Comparison of ENCODE assay signal across 14 cellular contexts in the genomic region with DNA sequence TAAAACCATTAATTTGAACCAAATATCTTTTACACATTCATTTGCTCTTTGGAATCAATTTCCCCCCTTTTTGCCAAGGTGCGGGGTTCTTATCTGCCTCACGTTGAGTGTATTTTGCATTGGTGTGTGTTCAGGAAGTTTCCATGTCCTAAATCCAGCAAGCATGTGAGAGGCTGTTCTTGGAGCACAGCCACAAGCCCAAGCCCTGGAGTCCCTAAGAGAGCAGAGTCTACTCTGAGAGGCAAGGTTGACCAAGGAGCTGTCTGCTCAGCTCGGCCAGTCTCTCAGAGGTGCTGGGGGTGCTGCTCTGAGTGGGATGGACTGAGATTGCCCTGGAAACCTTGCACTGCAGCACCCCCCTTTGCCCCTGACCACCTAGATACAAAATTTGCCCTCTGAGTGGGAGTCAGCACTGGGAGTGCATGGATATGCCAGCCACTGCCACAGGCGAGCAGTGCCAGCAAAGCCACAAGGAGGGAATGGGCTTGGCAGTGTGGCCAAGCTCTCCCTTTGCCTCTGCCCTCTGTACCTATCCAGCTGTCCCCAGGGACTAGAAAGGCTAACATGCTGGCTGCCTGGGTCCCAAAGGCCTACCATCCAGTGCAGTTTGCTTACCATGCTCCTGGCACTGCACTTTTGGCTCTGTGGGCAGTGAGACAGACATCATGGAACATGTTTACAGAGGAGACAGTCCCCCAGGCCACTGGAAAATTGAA. TPM values are rescaled to one million over a fixed set of nuclear protein-coding genes. Genes with fewer than 3 reads are reported as not detected.
A peak's percentile ranks its signal among the peaks of the same experiment; 100 is the strongest.
DNase-seq lines count a peak whose midpoint lies in the region; ATAC-seq and TF ChIP-seq lines count a peak whose summit lies in the region.
"Had no signal": no experiment of that assay in that cellular context is flagged by ENCODE, and none has a peak within 500 bp of the region (broad histone marks: within the 10 kb centered on the region; RNA-seq: fewer than 3 reads in every experiment).

No MANE protein-coding gene starts in this region.

- no peaks in the 10 kb centered on the region for H3K27me3 ChIP-seq in CD4-positive, CD25-positive, alpha-beta regulatory T cell (ENCODE audit: control insufficient read depth, insufficient read depth, low read length)
- H3K27me3 ChIP-seq in left ventricle myocardium inferior (ENCODE audit: low read depth) (no peaks in the 10 kb centered on the region), ovary (no peaks in the 10 kb centered on the region)

- H3K4me1 ChIP-seq in CD4-positive, CD25-positive, alpha-beta regulatory T cell (ENCODE audit: control insufficient read depth, insufficient read depth, low read length, poor library complexity, severe bottlenecking): no peaks in the 10 kb centered on the region
- H3K4me1 ChIP-seq in left ventricle myocardium inferior (peaks cover 31% of the 10 kb centered on the region), ovary (ENCODE audit: insufficient read depth) (peaks cover 6% of the 10 kb centered on the region)

- no peak for DNase-seq in CD4-positive, CD25-positive, alpha-beta regulatory T cell
- no peak for DNase-seq in activated B cell treated with CpG ODN at 0.5 μM for 24 hours
- DNase-seq in left ventricle myocardium inferior: peak; percentile 59
- peak; percentile 40 to 72 (median 52) for DNase-seq in ovary
- DNase-seq in NCI-H2227 treated with DMSO at 0.1 percent for 48 hours (lab: John Stamatoyannopoulos, UW): no peak
- DNase-seq in COR-L47 (lab: John Stamatoyannopoulos, UW): no peak
- DNase-seq in OCI-M2 (lab: John Stamatoyannopoulos, UW; ENCODE audit: unreplicated experiment): no peak
- DNase-seq: mammary epithelial cell; NCI-H524 treated with DMSO at 0.1 percent for 48 hours; stimulated activated CD4-positive, alpha-beta T cell treated with anti-CD3 and anti-CD28 coated beads, Interleukin-2, amount 100 ng/mL, for 48 hours; stimulated activated naive CD4-positive, alpha-beta T cell had no signal

- peak overlapping the region in 2 of 3 donors; percentile 14 to 80 for H3K27ac Mint-ChIP-seq in CD4-positive, CD25-positive, alpha-beta regulatory T cell
- peak overlapping the region; percentile 26 for H3K27ac Mint-ChIP-seq in activated B cell treated with CpG ODN at 0.5 μM for 24 hours
- H3K27ac Mint-ChIP-seq: B cell had no signal

- WGBS in ovary, 3 donors: 25 to 34% (median 27%) methylated on average over 3 to 4 of the region's 4 CpGs

- no peaks in the 10 kb centered on the region for H3K9me3 ChIP-seq in CD4-positive, CD25-positive, alpha-beta regulatory T cell (ENCODE audit: control insufficient read depth in 2 of 2, low read length in 2 of 2)
- no peaks in the 10 kb centered on the region for H3K9me3 ChIP-seq in left ventricle myocardium inferior (replicated peaks)
- no peaks in the 10 kb centered on the region for H3K9me3 ChIP-seq in ovary

- no peak for TF ChIP-seq EP300 in ovary (IDR thresholded peaks at IDR 0.05)

- intact Hi-C loops in activated B cell treated with CpG ODN at 0.5 μM for 24 hours (cut with micrococcal nuclease) (no loop called here), left ventricle myocardium inferior (cut with micrococcal nuclease) (no loop called here), ovary (cut with DNase I) (no loop called here)

- peaks cover 0 to 1% (median 0%) of the 10 kb centered on the region in 4 donors for H3K4me1 Mint-ChIP-seq in CD4-positive, CD25-positive, alpha-beta regulatory T cell
- peaks cover 11% of the 10 kb centered on the region for H3K4me1 Mint-ChIP-seq in activated B cell treated with CpG ODN at 0.5 μM for 24 hours

- no peak overlapping the region for H3K27ac ChIP-seq in CD4-positive, CD25-positive, alpha-beta regulatory T cell (ENCODE audit: insufficient read depth, low read length, poor library complexity, severe bottlenecking)
- H3K27ac ChIP-seq in left ventricle myocardium inferior (replicated peaks) (peak overlapping the region; percentile 83), ovary (peak overlapping the region in 1 of 2 donors; percentile 21)
- H3K27ac ChIP-seq: VCaP had no signal

- peaks cover 47% of the 10 kb centered on the region for H3K36me3 ChIP-seq in CD4-positive, CD25-positive, alpha-beta regulatory T cell (ENCODE audit: control insufficient read depth, insufficient read depth, low read length)
- H3K36me3 ChIP-seq in left ventricle myocardium inferior (peaks cover 38% of the 10 kb centered on the region), ovary (no peaks in the 10 kb centered on the region)

- POLR2A ChIA-PET in activated B cell treated with CpG ODN at 0.5 μM for 24 hours (lab: Charles Lee): no interaction called here

- no peak overlapping the region for H3K4me3 ChIP-seq in CD4-positive, CD25-positive, alpha-beta regulatory T cell (ENCODE audit: low read depth, low read length)
- H3K4me3 ChIP-seq in left ventricle myocardium inferior: no peak overlapping the region
- H3K4me3 ChIP-seq in ovary: no peak overlapping the region

- TF ChIP-seq CTCF in activated B cell treated with CpG ODN at 0.5 μM for 24 hours (IDR thresholded peaks at IDR 0.05) (no peak), left ventricle myocardium inferior (IDR thresholded peaks at IDR 0.05; ENCODE audit: borderline replicate concordance) (no peak), ovary (IDR thresholded peaks at IDR 0.05) (no peak)

- no peak for ATAC-seq in CD4-positive, CD25-positive, alpha-beta regulatory T cell (ENCODE audit: low read depth in 2 of 2)
- no peak for ATAC-seq in activated B cell treated with CpG ODN at 0.5 μM for 24 hours (ENCODE audit: low read depth)
- no peak for ATAC-seq in GM21447 (IDR thresholded peaks at IDR 0.05; ENCODE audit: unreplicated experiment)

- no peaks in the 10 kb centered on the region for H3K9me3 Mint-ChIP-seq in CD4-positive, CD25-positive, alpha-beta regulatory T cell
- H3K9me3 Mint-ChIP-seq in activated B cell treated with CpG ODN at 0.5 μM for 24 hours: no peaks in the 10 kb centered on the region

- H3K27me3 Mint-ChIP-seq in CD4-positive, CD25-positive, alpha-beta regulatory T cell: no peaks in the 10 kb centered on the region
- no peaks in the 10 kb centered on the region for H3K27me3 Mint-ChIP-seq in activated B cell treated with CpG ODN at 0.5 μM for 24 hours
- H3K27me3 Mint-ChIP-seq: B cell had no signal

- no peak overlapping the region for H3K4me3 Mint-ChIP-seq in CD4-positive, CD25-positive, alpha-beta regulatory T cell
- no peak overlapping the region for H3K4me3 Mint-ChIP-seq in activated B cell treated with CpG ODN at 0.5 μM for 24 hours
- H3K4me3 Mint-ChIP-seq: B cell had no signal

- CTCF ChIA-PET in activated B cell treated with CpG ODN at 0.5 μM for 24 hours (lab: Charles Lee): no interaction called here

- peaks cover 34% of the 10 kb centered on the region for H3K36me3 Mint-ChIP-seq in CD4-positive, CD25-positive, alpha-beta regulatory T cell
- peaks cover 49% of the 10 kb centered on the region for H3K36me3 Mint-ChIP-seq in activated B cell treated with CpG ODN at 0.5 μM for 24 hours (ENCODE audit: low read depth)

- TF ChIP-seq POLR2A in ovary (IDR thresholded peaks at IDR 0.05): no peak

RNA-seq across cellular contexts. Expression of gene FAM193A, which starts 20.5 kb away (rescaled TPM):
- total RNA-seq in CD4-positive, CD25-positive, alpha-beta regulatory T cell: 44.3 TPM
- 1 to 10 TPM in 2 of 4 donors, under 1 TPM in 2; 0.71 to 1.9 (median 1.3) TPM for polyA plus RNA-seq in CD4-positive, CD25-positive, alpha-beta regulatory T cell
- total RNA-seq in activated B cell treated with CpG ODN at 0.5 μM for 24 hours (40.0 and 42.8 TPM in 2 replicates), left ventricle myocardium inferior (16.0 TPM), ovary (10 to 100 TPM; 18.5 to 39.1 (median 29.4) TPM)
- polyA plus RNA-seq in ovary: 10 to 100 TPM; 16.0 to 18.9 TPM

RNA-seq across cellular contexts. Expression of gene RNF4, which starts 47.1 kb away (rescaled TPM):
- total RNA-seq in CD4-positive, CD25-positive, alpha-beta regulatory T cell: 111 TPM
- 10 to 100 TPM; 72.0 to 94.4 (median 83.0) TPM for polyA plus RNA-seq in CD4-positive, CD25-positive, alpha-beta regulatory T cell
- total RNA-seq in activated B cell treated with CpG ODN at 0.5 μM for 24 hours (93.5 and 93.6 TPM in 2 replicates), left ventricle myocardium inferior (26.0 TPM), ovary (10 to 100 TPM; 27.9 to 72.1 (median 47.1) TPM)
- 10 to 100 TPM; 27.0 to 47.9 TPM for polyA plus RNA-seq in ovary

Comparison
In these comparisons a context has a peak if more than half of its experiments do, and no peak if none do; other contexts are left out.
1. DNase-seq: peak in left ventricle myocardium inferior (single experiment) and ovary (5 of 5); none in CD4-positive, CD25-positive, alpha-beta regulatory T cell (0 of 3), activated B cell treated with CpG ODN at 0.5 μM for 24 hours (single experiment), NCI-H2227 treated with DMSO at 0.1 percent for 48 hours (single experiment), COR-L47 (single experiment) and OCI-M2 (single experiment).